ENCODE assay signal across 10 cellular contexts in the genomic region with DNA sequence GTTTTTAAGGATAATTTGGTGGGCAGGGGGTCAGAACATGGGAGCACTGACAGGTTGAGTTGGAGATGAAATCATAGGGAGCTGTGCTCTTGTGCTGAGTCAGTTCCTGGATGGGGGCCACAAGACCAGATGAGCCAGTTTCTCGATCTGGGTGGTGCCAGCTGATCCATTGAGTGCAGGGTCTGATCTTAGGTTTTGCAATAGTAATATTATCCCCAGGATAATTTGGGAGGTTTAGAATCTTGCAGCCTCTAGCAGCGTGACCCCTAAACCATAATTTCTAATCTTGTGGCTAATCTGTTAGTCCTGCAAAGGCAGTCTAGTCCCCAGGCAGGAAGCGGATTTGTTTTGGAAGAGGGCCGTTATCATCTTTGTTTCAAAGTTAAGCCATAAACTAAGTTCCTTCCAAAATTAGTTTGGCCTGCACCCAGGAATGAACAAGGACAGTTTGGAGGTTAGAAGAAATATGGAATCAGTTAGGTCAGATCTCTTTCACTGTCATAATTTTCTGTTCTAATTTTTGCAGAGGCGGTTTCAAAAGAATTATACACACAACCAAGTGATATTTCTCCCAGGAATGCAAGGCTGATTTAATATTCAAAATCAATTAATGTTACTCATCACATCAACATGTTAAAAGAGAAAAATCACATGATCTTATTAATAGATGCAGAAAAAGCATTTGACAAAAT. TPM values are rescaled to one million over a fixed set of nuclear protein-coding genes. Genes with fewer than 3 reads are reported as not detected.
DNase-seq lines count a peak whose midpoint lies in the region; ATAC-seq and TF ChIP-seq lines count a peak whose summit lies in the region.
"Had no signal": no experiment of that assay in that cellular context is flagged by ENCODE, and none has a peak within 500 bp of the region (broad histone marks: within the 10 kb centered on the region; RNA-seq: fewer than 3 reads in every experiment).

No MANE protein-coding gene starts in this region.

- TF ChIP-seq EP300 in tibial nerve (IDR thresholded peaks at IDR 0.05) = peak in 1 of 2 donors; percentile 22

- H3K36me3 Mint-ChIP-seq in activated naive CD4-positive, alpha-beta T cell treated with anti-CD3 and anti-CD28 coated beads, Interleukin-2, amount 50 U/mL, for 72 hours = no peaks in the 10 kb centered on the region

- H3K27me3 ChIP-seq in adipocyte (replicated peaks; ENCODE audit: control insufficient read depth, insufficient read depth, low read length) (no peaks in the 10 kb centered on the region), tibial nerve (no peaks in the 10 kb centered on the region)

- H3K36me3 ChIP-seq in adipocyte (ENCODE audit: control insufficient read depth, insufficient read depth, low read length, severe bottlenecking) (no peaks in the 10 kb centered on the region), tibial nerve (no peaks in the 10 kb centered on the region)

- peak; percentile 45 for DNase-seq in DMS53 (lab: John Stamatoyannopoulos, UW)
- no peak for DNase-seq in DMS53 treated with DMSO at 0.1 percent for 48 hours (lab: John Stamatoyannopoulos, UW; ENCODE audit: unreplicated experiment)
- DNase-seq in adipocyte (ENCODE audit: low read depth) = peak; percentile 65
- DNase-seq in left cardiac atrium = peak; percentile 70
- DNase-seq in tibial nerve (ENCODE audit: low spot score in 2 of 2) = peak; percentile 43 to 74
- DNase-seq in activated naive CD4-positive, alpha-beta T cell treated with anti-CD3 and anti-CD28 coated beads, Interleukin-2, amount 50 U/mL, for 72 hours (ENCODE audit: low spot score in 2 of 2) = no peak
- DNase-seq in activated T-cell treated with anti-CD3 and anti-CD28 coated beads, Interleukin-2, amount 50 U/mL, for 1 hour = no peak

- H3K4me1 ChIP-seq in adipocyte (ENCODE audit: control insufficient read depth, insufficient read depth, low read length) (peaks cover 28% of the 10 kb centered on the region), tibial nerve (peaks cover 0 to 33% (median 13%) of the 10 kb centered on the region in 4 donors)

- H3K9me3 ChIP-seq in adipocyte (ENCODE audit: control insufficient read depth, low read length) (no peaks in the 10 kb centered on the region), tibial nerve (no peaks in the 10 kb centered on the region)

- no peak overlapping the region for H3K27ac ChIP-seq in tibial nerve
- H3K27ac ChIP-seq: 22Rv1 had no signal

- no peak for TF ChIP-seq POLR2A in tibial nerve (IDR thresholded peaks at IDR 0.05)

- 26 to 31% methylated on average over 5 of the region's 5 CpGs for WGBS in tibial nerve, 2 donors

- peak; percentile 58 to 62 for ATAC-seq in left cardiac atrium
- ATAC-seq in activated naive CD4-positive, alpha-beta T cell treated with anti-CD3 and anti-CD28 coated beads, Interleukin-2, amount 50 U/mL, for 72 hours = no peak
- no peak for ATAC-seq in activated CD4-positive, CD25-positive, alpha-beta regulatory T cell treated with anti-CD3 and anti-CD28 coated beads, Interleukin-2, amount 50 U/mL, for 24 hours

- peak overlapping the region; percentile 15 for H3K9ac ChIP-seq in adipocyte (ENCODE audit: low read length)

- no peak for TF ChIP-seq CTCF in tibial nerve (IDR thresholded peaks at IDR 0.05)

- intact Hi-C loops in left cardiac atrium (cut with DNase I) = no loop called here

- peak overlapping the region in 1 of 2 donors; percentile 42 for H3K27ac Mint-ChIP-seq in activated naive CD4-positive, alpha-beta T cell treated with anti-CD3 and anti-CD28 coated beads, Interleukin-2, amount 50 U/mL, for 72 hours

- H3K9me3 Mint-ChIP-seq in activated naive CD4-positive, alpha-beta T cell treated with anti-CD3 and anti-CD28 coated beads, Interleukin-2, amount 50 U/mL, for 72 hours = no peaks in the 10 kb centered on the region
- H3K9me3 Mint-ChIP-seq: neural crest cell had no signal

- H3K4me3 ChIP-seq in adipocyte (ENCODE audit: low read length) = no peak overlapping the region
- H3K4me3 ChIP-seq in tibial nerve = no peak overlapping the region

RNA-seq across cellular contexts. Expression of a gene that starts 23.0 kb away (rescaled TPM):
- total RNA-seq in left cardiac atrium (100 to 1,000 TPM; 172 to 227 TPM), tibial nerve (100 to 1,000 TPM in 2 of 4 donors, 10 to 100 TPM in 2; 73.7 to 135 (median 105) TPM)
- 100 to 1,000 TPM in 1 of 2 donors, 10 to 100 TPM in 1; 90.8 to 131 TPM for total RNA-seq in activated naive CD4-positive, alpha-beta T cell treated with anti-CD3 and anti-CD28 coated beads, Interleukin-2, amount 50 U/mL, for 72 hours

RNA-seq across cellular contexts. Expression of a gene that starts 23.1 kb away (rescaled TPM):
- 10 to 100 TPM in 1 of 2 donors, 1 to 10 TPM in 1; 9.9 to 11.5 TPM for total RNA-seq in left cardiac atrium
- 10 to 100 TPM in 2 of 4 donors, 1 to 10 TPM in 2; 1.4 to 14.2 (median 9.4) TPM for total RNA-seq in tibial nerve
- total RNA-seq in activated naive CD4-positive, alpha-beta T cell treated with anti-CD3 and anti-CD28 coated beads, Interleukin-2, amount 50 U/mL, for 72 hours = 10 to 100 TPM in 1 of 2 donors, 1 to 10 TPM in 1; 6.1 to 31.6 TPM

RNA-seq across cellular contexts. Expression of a gene that starts 41.9 kb away (rescaled TPM):
- total RNA-seq in left cardiac atrium (10 to 100 TPM in 1 of 2 donors, 1 to 10 TPM in 1; 6.1 to 16.4 TPM), tibial nerve (10 to 100 TPM in 2 of 4 donors, 1 to 10 TPM in 2; 3.7 to 15.3 (median 8.8) TPM)
- not detected for total RNA-seq in activated naive CD4-positive, alpha-beta T cell treated with anti-CD3 and anti-CD28 coated beads, Interleukin-2, amount 50 U/mL, for 72 hours

Comparison
In these comparisons a context has a peak if more than half of its experiments do, and no peak if none do; other contexts are left out.
1. DNase-seq: peak in DMS53 (single experiment), adipocyte (single experiment), left cardiac atrium (single experiment) and tibial nerve (2 of 2); none in DMS53 treated with DMSO at 0.1 percent for 48 hours (single experiment), activated naive CD4-positive, alpha-beta T cell treated with anti-CD3 and anti-CD28 coated beads, Interleukin-2, amount 50 U/mL, for 72 hours (0 of 2) and activated T-cell treated with anti-CD3 and anti-CD28 coated beads, Interleukin-2, amount 50 U/mL, for 1 hour (single experiment).
2. ATAC-seq: peak in left cardiac atrium (2 of 2); none in activated naive CD4-positive, alpha-beta T cell treated with anti-CD3 and anti-CD28 coated beads, Interleukin-2, amount 50 U/mL, for 72 hours (0 of 2) and activated CD4-positive, CD25-positive, alpha-beta regulatory T cell treated with anti-CD3 and anti-CD28 coated beads, Interleukin-2, amount 50 U/mL, for 24 hours (0 of 2).
3. RNA of a gene that starts 41.9 kb away (total RNA-seq): 6.1 to 16.4 TPM in left cardiac atrium and 3.7 to 15.3 TPM in tibial nerve; not detected in activated naive CD4-positive, alpha-beta T cell treated with anti-CD3 and anti-CD28 coated beads, Interleukin-2, amount 50 U/mL, for 72 hours; every median in the first group is over 4 times any median in the second.